10 cellular contexts compared by ENCODE assay signal in the genomic region with DNA sequence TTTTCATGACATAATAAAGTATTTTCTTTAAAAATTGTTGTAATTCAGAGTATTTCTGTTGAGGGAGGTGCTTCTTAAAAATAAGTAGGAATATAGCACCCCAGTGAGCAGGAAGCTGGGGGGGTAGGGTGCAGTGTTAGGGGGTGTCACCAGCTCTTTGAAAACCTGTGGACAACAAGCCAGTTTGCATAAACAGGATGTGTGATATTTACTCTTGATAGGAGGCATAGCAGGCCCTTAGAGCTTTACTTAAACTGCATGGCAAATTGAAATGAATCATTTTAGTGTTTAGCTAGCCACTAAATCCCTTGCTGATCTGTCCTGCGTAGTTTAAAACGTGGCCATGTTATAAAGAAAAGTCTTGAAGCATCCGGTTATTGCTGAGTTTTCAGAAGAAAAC. TPM values are rescaled to one million over a fixed set of nuclear protein-coding genes. Genes with fewer than 3 reads are reported as not detected.
A peak's percentile ranks its signal among the peaks of the same experiment; 100 is the strongest.
DNase-seq lines count a peak whose midpoint lies in the region; ATAC-seq and TF ChIP-seq lines count a peak whose summit lies in the region.
"Had no signal": no experiment of that assay in that cellular context is flagged by ENCODE, and none has a peak within 500 bp of the region (broad histone marks: within the 10 kb centered on the region; RNA-seq: fewer than 3 reads in every experiment).

No MANE protein-coding gene starts in this region.

- no peak overlapping the region for H3K4me3 Mint-ChIP-seq in MCF 10A (ENCODE audit: unreplicated experiment)

- peak; percentile 28 for ATAC-seq in HG03469 (IDR thresholded peaks at IDR 0.05; ENCODE audit: unreplicated experiment)
- ATAC-seq in HG03460 (IDR thresholded peaks at IDR 0.05; ENCODE audit: unreplicated experiment) = no peak
- no peak for ATAC-seq in GM18909 (IDR thresholded peaks at IDR 0.05; ENCODE audit: poor library complexity, unreplicated experiment)

- no peaks in the 10 kb centered on the region for H3K27me3 Mint-ChIP-seq in MCF 10A (ENCODE audit: insufficient read depth, unreplicated experiment)

- H3K36me3 ChIP-seq in ACC112 (ENCODE audit: insufficient read depth, low read length) (peaks cover 59% of the 10 kb centered on the region), mucosa of rectum (ENCODE audit: control insufficient read depth in 2 of 2, insufficient read depth in 2 of 2, low read length in 2 of 2) (peaks cover 14 to 18% of the 10 kb centered on the region in 2 donors), ascending aorta (peaks cover 21 to 40% of the 10 kb centered on the region in 2 donors), BE2C (no peaks in the 10 kb centered on the region)

- no peak for TF ChIP-seq CTCF in MCF 10A (IDR thresholded peaks at IDR 0.05; ENCODE audit: unreplicated experiment)
- no peak for TF ChIP-seq CTCF in ascending aorta (IDR thresholded peaks at IDR 0.05)
- TF ChIP-seq CTCF in BE2C (IDR thresholded peaks at IDR 0.05; ENCODE audit: low read depth, low read length) = no peak

- CTCF ChIA-PET in MCF 10A (lab: Yijun Ruan, JAX) = interaction anchor here (0.6 to 3.5 kb wide), 14 partner anchors 7 to 207 kb away, joined by 3 to 33 read pairs (median 3); no protein-coding TSS in a partner anchor

- peaks cover 48% of the 10 kb centered on the region for H3K79me2 ChIP-seq in ACC112 (ENCODE audit: control insufficient read depth, insufficient read depth, low read length, unreplicated experiment)

- no peaks in the 10 kb centered on the region for H3K9me3 Mint-ChIP-seq in MCF 10A (ENCODE audit: unreplicated experiment)

- peak overlapping the region; percentile 51 for H3K27ac Mint-ChIP-seq in MCF 10A (ENCODE audit: low read depth, unreplicated experiment)

- H3K4me1 Mint-ChIP-seq in MCF 10A (ENCODE audit: insufficient read depth, unreplicated experiment) = peaks cover 47% of the 10 kb centered on the region

- H3K4me3 ChIP-seq in ACC112 (ENCODE audit: low read depth, low read length) (peak overlapping the region; percentile 13; the same call in 1 of the 2 replicates), mucosa of rectum (ENCODE audit: low read length in 2 of 2) (no peak overlapping the region), ascending aorta (no peak overlapping the region), BE2C (ENCODE audit: low read depth, low read length) (no peak overlapping the region)

- intact Hi-C loops in MCF 10A (cut with micrococcal nuclease) = no loop called here
- intact Hi-C loops in ascending aorta (cut with DNase I) = loop anchor here (5.0 to 10.0 kb wide), 2 partner anchors 209 to 604 kb away; no protein-coding TSS in a partner anchor

- no peak overlapping the region for H3K9ac ChIP-seq in mucosa of rectum (ENCODE audit: low read depth in 1 of 2, low read length in 2 of 2)

- H3K27me3 ChIP-seq in ACC112 (ENCODE audit: insufficient read depth, low read length) (no peaks in the 10 kb centered on the region), mucosa of rectum (ENCODE audit: control insufficient read depth in 2 of 2, insufficient read depth in 2 of 2, low read length in 2 of 2) (no peaks in the 10 kb centered on the region), ascending aorta (no peaks in the 10 kb centered on the region), BE2C (no peaks in the 10 kb centered on the region)

- peaks cover 72% of the 10 kb centered on the region for H3K36me3 Mint-ChIP-seq in MCF 10A (ENCODE audit: insufficient read depth, unreplicated experiment)

- H3K9me3 ChIP-seq in mucosa of rectum (ENCODE audit: control insufficient read depth in 2 of 2, low read length in 2 of 2) (no peaks in the 10 kb centered on the region), ascending aorta (no peaks in the 10 kb centered on the region), BE2C (no peaks in the 10 kb centered on the region)

- H3K27ac ChIP-seq in ACC112 (ENCODE audit: low read depth, low read length) (peak overlapping the region; percentile 77), mucosa of rectum (ENCODE audit: low read depth in 2 of 2, low read length in 2 of 2) (peak overlapping the region; percentile 18 to 64), ascending aorta (no peak overlapping the region)

- DNase-seq in MCF 10A (ENCODE audit: unreplicated experiment) (no peak), ascending aorta (ENCODE audit: low spot score in 2 of 2) (no peak), BE2C (no peak)
- DNase-seq: NK-92 treated with Interleukin-12 subunit alpha and Interleukin-12 subunit beta, amount 100 ng/mL, for 24 hours; stimulated activated CD8-positive, alpha-beta memory T cell treated with anti-CD3 and anti-CD28 coated beads, Interleukin-4, amount 100 ng/mL, for 48 hours had no signal

- H2AFZ ChIP-seq in ACC112 (ENCODE audit: low read length, unreplicated experiment) = no peak overlapping the region

- BruUV-seq in MCF 10A (replicated peaks; lab: Mats Ljungman, UMichigan) = no TSS peak

- peaks cover 48% of the 10 kb centered on the region for H3K4me1 ChIP-seq in ACC112 (ENCODE audit: control insufficient read depth, insufficient read depth, low read length, unreplicated experiment)
- H3K4me1 ChIP-seq in mucosa of rectum (ENCODE audit: control insufficient read depth in 2 of 2, insufficient read depth in 2 of 2, low read length in 2 of 2) = peaks cover 32 to 42% of the 10 kb centered on the region in 2 donors
- H3K4me1 ChIP-seq in ascending aorta = peaks cover 3 to 20% of the 10 kb centered on the region in 2 donors
- H3K4me1 ChIP-seq in BE2C = no peaks in the 10 kb centered on the region

- POLR2A ChIA-PET in MCF 10A (lab: Yijun Ruan, JAX) = interaction anchor here (0.5 to 9.8 kb wide), 13 partner anchors 10 to 210 kb away, joined by 3 to 325 read pairs (median 8); a partner anchor contains a TSS

RNA-seq across cellular contexts. Expression of a gene that starts 8.4 kb away (rescaled TPM):
- 161 and 172 TPM in 2 replicates for total RNA-seq in MCF 10A (2022)
- 39.7 TPM for total RNA-seq in ascending aorta
- not detected for polyA plus RNA-seq in BE2C (2012; ENCODE audit: insufficient read depth, insufficient read length, low read depth)

Comparison
In these comparisons a context has a peak if more than half of its experiments do, and no peak if none do; other contexts are left out.
1. H3K27ac ChIP-seq: peak in ACC112 (single experiment) and mucosa of rectum (2 of 2); none in ascending aorta (0 of 2).